Comparison of ENCODE assay signal across 6 cellular contexts in genomic region chr9:137239541-137240200, GRCh38. TPM values are rescaled to one million over a fixed set of nuclear protein-coding genes. Genes with fewer than 3 reads are reported as not detected.
DNase-seq lines count a peak whose midpoint lies in the region; TF ChIP-seq lines count a peak whose summit lies in the region.
"Not testable (repeated sequence)": the region's sequence is repeated elsewhere in the genome, so short reads cannot be mapped to it uniquely, and the experiment has no call there.

No MANE protein-coding gene starts in this region.

- peaks cover 36% of the 10 kb centered on the region for H3K4me1 Mint-ChIP-seq in Calu3 (ENCODE audit: low read depth, unreplicated experiment)

- peaks cover 24% of the 10 kb centered on the region for H3K27me3 Mint-ChIP-seq in Calu3 (ENCODE audit: unreplicated experiment)

- not testable (repeated sequence) for H3K9me3 ChIP-seq in PC-9 (ENCODE audit: insufficient read depth, low read depth); muscle layer of duodenum (ENCODE audit: control insufficient read depth in 1 of 2, low read length in 2 of 2); stomach smooth muscle (ENCODE audit: control insufficient read depth in 2 of 2, low read length in 2 of 2)

- H3K27ac ChIP-seq in PC-9 (peak overlapping the region; percentile 82), angular gyrus (ENCODE audit: low read depth, low read length) (peak overlapping the region; percentile 98), muscle layer of duodenum (ENCODE audit: low read length) (peak overlapping the region; percentile 69), stomach smooth muscle (ENCODE audit: low read length) (peak overlapping the region; percentile 88)

- peaks cover 56% of the 10 kb centered on the region for H3K79me2 ChIP-seq in PC-9 (ENCODE audit: low read depth)

- peaks cover 39% of the 10 kb centered on the region for H3F3A ChIP-seq in PC-9 (ENCODE audit: insufficient read depth, low read depth)

- not testable (repeated sequence) for H3K27me3 ChIP-seq in PC-9 (ENCODE audit: insufficient read depth, low read depth); muscle layer of duodenum (ENCODE audit: low read depth, low read length); stomach smooth muscle (ENCODE audit: control insufficient read depth in 1 of 2, insufficient read depth in 2 of 2, low read length in 2 of 2)

- H3K9me2 ChIP-seq in PC-9 (ENCODE audit: insufficient read depth): not testable (repeated sequence)

- H3K27ac Mint-ChIP-seq in Calu3 (ENCODE audit: unreplicated experiment): not testable (repeated sequence)

- intact Hi-C loops in Calu3 (cut with micrococcal nuclease; ENCODE audit: unreplicated experiment): not testable (repeated sequence)
- intact Hi-C loops in PC-9 (cut with micrococcal nuclease; ENCODE audit: unreplicated experiment): loop anchor here (2.0 to 5.0 kb wide), 3 partner anchors 37 to 447 kb away; partner anchors contain the start of genes TMEM141 and TOR4A

- BruUV-seq in Calu3 (replicated peaks; lab: Mats Ljungman, UMichigan): TSS peak; percentile 53
- TSS peak; percentile 50 for BruUV-seq in PC-9 (replicated peaks; lab: Mats Ljungman, UMichigan)

- peaks cover 21% of the 10 kb centered on the region; the same call in 1 of the 2 replicates for H3K36me3 ChIP-seq in PC-9 (ENCODE audit: low read depth)
- H3K36me3 ChIP-seq in muscle layer of duodenum (ENCODE audit: control insufficient read depth in 1 of 2, insufficient read depth in 2 of 2, low read length in 2 of 2): peaks cover 0 to 10% of the 10 kb centered on the region in 2 donors
- peaks cover 10 to 16% of the 10 kb centered on the region in 2 donors for H3K36me3 ChIP-seq in stomach smooth muscle (ENCODE audit: control insufficient read depth in 2 of 2, insufficient read depth in 2 of 2, low read length in 2 of 2)

- not testable (repeated sequence) for H3K9me3 Mint-ChIP-seq in Calu3 (ENCODE audit: low read depth, unreplicated experiment)

- H3K36me3 Mint-ChIP-seq in Calu3 (ENCODE audit: insufficient read depth, unreplicated experiment): peaks cover 68% of the 10 kb centered on the region

- H2AFZ ChIP-seq in PC-9: peak overlapping the region; percentile 89

- H3K4me2 ChIP-seq in PC-9: peak overlapping the region; percentile 93

- TF ChIP-seq CTCF in Calu3 (IDR thresholded peaks at IDR 0.05; ENCODE audit: unreplicated experiment); PC-9 (conservative IDR thresholded peaks at IDR 0.05); fibroblast of pulmonary artery (IDR thresholded peaks at IDR 0.05; ENCODE audit: low read length, missing control alignments): not testable (repeated sequence)

- H3K4me3 ChIP-seq in PC-9 (peak overlapping the region; percentile 70), fibroblast of pulmonary artery (replicated peaks; ENCODE audit: low read depth, low read length) (peak overlapping the region; percentile 63), muscle layer of duodenum (ENCODE audit: low read depth in 1 of 2, low read length in 2 of 2) (peak overlapping the region; percentile 39 to 83), stomach smooth muscle (ENCODE audit: low read length in 2 of 2) (peak overlapping the region; percentile 69 to 84)

- POLR2A ChIA-PET in PC-9 (lab: Charles Lee; ENCODE audit: unreplicated experiment): interaction anchor here (0.7 to 1.8 kb wide), 6 partner anchors 15 to 193 kb away, joined by 4 to 19 read pairs (median 8); partner anchors contain the start of gene NELFB

- DNase-seq in Calu3; PC-9; fibroblast of pulmonary artery (ENCODE audit: low read depth): not testable (repeated sequence)

- peak overlapping the region; percentile 29 to 66 for H3K9ac ChIP-seq in stomach smooth muscle (ENCODE audit: low read length in 2 of 2)

- peaks cover 29% of the 10 kb centered on the region for H4K20me1 ChIP-seq in PC-9 (ENCODE audit: insufficient read depth)

- peak overlapping the region; percentile 76 for H3K4me3 Mint-ChIP-seq in Calu3 (ENCODE audit: low read depth, unreplicated experiment)

- CTCF ChIA-PET in Calu3 (lab: Charles Lee) (interaction anchor here (1.4 kb wide), 1 partner anchor 15 kb away, joined by 3 read pairs; no protein-coding TSS in a partner anchor), PC-9 (lab: Charles Lee) (interaction anchor here (0.8 kb wide), 2 partner anchors 33 to 193 kb away, joined by 4 to 7 read pairs; no protein-coding TSS in a partner anchor)

- H3K4me1 ChIP-seq in PC-9 (replicated peaks; ENCODE audit: insufficient read depth) (peaks cover 39% of the 10 kb centered on the region), muscle layer of duodenum (ENCODE audit: control insufficient read depth in 1 of 2, insufficient read depth in 2 of 2, low read length in 2 of 2) (peaks cover 0 to 66% of the 10 kb centered on the region in 2 donors), stomach smooth muscle (ENCODE audit: control insufficient read depth, insufficient read depth, low read length) (peaks cover 57% of the 10 kb centered on the region)

RNA-seq across cellular contexts. Expression of gene TUBB4B, which starts 1.4 kb away (rescaled TPM):
- total RNA-seq in Calu3 (2022): 360 and 383 TPM in 2 replicates
- total RNA-seq in PC-9 (2021): 441 and 494 TPM in 2 replicates

RNA-seq across cellular contexts. Expression of gene SLC34A3, which starts 9.0 kb away (rescaled TPM):
- total RNA-seq in Calu3 (2022) (0.26 and 0.34 TPM in 2 replicates), PC-9 (2021) (1.4 and 2.5 TPM in 2 replicates)

RNA-seq across cellular contexts. Expression of gene STPG3, which starts 11.4 kb away (rescaled TPM):
- not detected in 2 replicates for total RNA-seq in Calu3 (2022)
- total RNA-seq in PC-9 (2021): 0.45 and 0.46 TPM in 2 replicates

RNA-seq across cellular contexts. Expression of gene RNF224, which starts 12.4 kb away (rescaled TPM):
- total RNA-seq in Calu3 (2022): 1.6 and 1.7 TPM in 2 replicates
- 3.9 and 4.7 TPM in 2 replicates for total RNA-seq in PC-9 (2021)

RNA-seq across cellular contexts. Expression of gene CYSRT1, which starts 14.7 kb away (rescaled TPM):
- total RNA-seq in Calu3 (2022) (3.0 and 3.6 TPM in 2 replicates), PC-9 (2021) (9.0 and 15.2 TPM in 2 replicates)
